Comparison of ENCODE assay signal across 23 cellular contexts in genomic region chr1:6953874-6954502, GRCh38.
DNase-seq lines count a peak whose midpoint lies in the region; ATAC-seq, FAIRE-seq and TF ChIP-seq lines count a peak whose summit lies in the region.
"Had no signal": no experiment of that assay in that cellular context is flagged by ENCODE, and none has a peak within 500 bp of the region (broad histone marks: within the 10 kb centered on the region; RNA-seq: fewer than 3 reads in every experiment).

No MANE protein-coding gene starts in this region.

- WGBS in K562 (ENCODE audit: insufficient coverage, low coverage, missing lambda C conversion rate), result 4% methylated on average over 14 of the region's 14 CpGs
- whole genome bisulfite sequencing in adrenal gland, 4 donors, result 75 to 89% (median 84%) methylated on average over 12 to 14 of the region's 14 CpGs
- 86% methylated on average over 14 of the region's 14 CpGs; no CpG with 5 or more reads in 1 of the 2 donors for WGBS in transverse colon (ENCODE audit: low coverage in 1 of 2), 2 donors

- H3K4me1 ChIP-seq in K562 (replicated peaks in 1 of 2; ENCODE audit: control insufficient read depth in 2 of 2, insufficient read depth in 2 of 2, low read length in 2 of 2) (peaks cover 0 to 3% of the 10 kb centered on the region in 2 experiments; a peak in 3 of 5 replicates), osteoblast (ENCODE audit: insufficient read depth, low read length) (no peaks in the 10 kb centered on the region), adrenal gland (replicated peaks in 1 of 2) (peaks cover 2 to 10% of the 10 kb centered on the region in 2 donors), transverse colon (peaks cover 0 to 6% (median 0%) of the 10 kb centered on the region in 4 donors)

- in situ Hi-C loops in K562 (cut with MboI) (no loop called here), transverse colon (cut with MboI; ENCODE audit: low pct_ligation_motif_present in 1 of 4, low pct_unique_long_range_greater_than_20kb in 1 of 4, low sequenced_read_pairs in 3 of 4) (no loop called here)

- TF ChIP-seq RAD21 in K562 (CRISPR knock-in tag; conservative IDR thresholded peaks at IDR 0.05 in 1 of 2, IDR thresholded peaks at IDR 0.05 in 1 of 2), result peak in 1 of 2 experiments; percentile 25; a peak in 2 of 4 replicates

- TF ChIP-seq CTCF in K562 (IDR thresholded peaks at IDR 0.05 in 2 of 3, conservative IDR thresholded peaks at IDR 0.05 in 1 of 3; ENCODE audit: insufficient read depth in 2 of 3, low read depth in 1 of 3, low read length in 3 of 3), result peak in 2 of 3 experiments; percentile 14 to 25; a peak in 1 of 6 replicates
- no peak for TF ChIP-seq CTCF in osteoblast (IDR thresholded peaks at IDR 0.05; ENCODE audit: extremely low read depth, low read depth, low read length)
- TF ChIP-seq CTCF in adrenal gland (IDR thresholded peaks at IDR 0.05), result no peak
- no peak for TF ChIP-seq CTCF in transverse colon (IDR thresholded peaks at IDR 0.05)

- H3K9me3 ChIP-seq in K562 (replicated peaks; ENCODE audit: control insufficient read depth, insufficient read depth, low read depth, low read length), result no peaks in the 10 kb centered on the region
- H3K9me3 ChIP-seq in osteoblast (ENCODE audit: low read depth, low read length), result no peaks in the 10 kb centered on the region
- H3K9me3 ChIP-seq in adrenal gland (replicated peaks in 1 of 3), result no peaks in the 10 kb centered on the region
- no peaks in the 10 kb centered on the region for H3K9me3 ChIP-seq in transverse colon
- H3K9me3 ChIP-seq: SK-N-SH had no signal

- H3K4me3 ChIP-seq in K562 (no peak overlapping the region), osteoblast (ENCODE audit: insufficient read depth, low read length) (no peak overlapping the region), adrenal gland (no peak overlapping the region), transverse colon (no peak overlapping the region)
- H3K4me3 ChIP-seq: PC-9 had no signal

- H4K20me1 ChIP-seq in K562 (replicated peaks; ENCODE audit: control insufficient read depth, insufficient read depth, low read length) (peaks cover 19% of the 10 kb centered on the region), osteoblast (ENCODE audit: insufficient read depth, low read length) (no peaks in the 10 kb centered on the region)

- intact Hi-C loops in K562 (cut with micrococcal nuclease), result no loop called here
- intact Hi-C loops in adrenal gland (cut with DNase I), result no loop called here
- intact Hi-C loops in transverse colon (cut with DNase I; ENCODE audit: low total_unique reads), result no loop called here

- no peak overlapping the region for H3K27ac ChIP-seq in K562 (ENCODE audit: extremely low read depth, low read depth, low read length)
- H3K27ac ChIP-seq in osteoblast (ENCODE audit: low read depth, low read length), result no peak overlapping the region
- H3K27ac ChIP-seq in adrenal gland, result no peak overlapping the region
- no peak overlapping the region for H3K27ac ChIP-seq in transverse colon
- H3K27ac ChIP-seq: PC-9, RWPE1 had no signal

- H3K36me3 ChIP-seq in K562 (ENCODE audit: control insufficient read depth, insufficient read depth, low read length) (no peaks in the 10 kb centered on the region), osteoblast (ENCODE audit: insufficient read depth, low read length) (no peaks in the 10 kb centered on the region), adrenal gland (replicated peaks in 1 of 2) (no peaks in the 10 kb centered on the region), transverse colon (no peaks in the 10 kb centered on the region)

- TF ChIP-seq POLR2A in K562 (conservative IDR thresholded peaks at IDR 0.05) (no peak), adrenal gland (IDR thresholded peaks at IDR 0.05) (no peak), transverse colon (IDR thresholded peaks at IDR 0.05) (no peak)

- POLR2A ChIA-PET in K562 (lab: Yijun Ruan, JAX), result interaction anchor here (0.7 to 1.8 kb wide), 2 partner anchors 9 to 110 kb away, joined by 3 to 8 read pairs; no protein-coding TSS in a partner anchor

- no peaks in the 10 kb centered on the region for H3K9me1 ChIP-seq in K562 (ENCODE audit: control insufficient read depth, insufficient read depth, low read length)

- DNase-seq in DMS79 (lab: John Stamatoyannopoulos, UW) (peak; percentile 29), NCI-H524 (lab: John Stamatoyannopoulos, UW) (peak; percentile 65 to 83), K562 (ENCODE audit: extremely low read depth in 1 of 4, low spot score in 3 of 4) (no peak), osteoblast (ENCODE audit: insufficient read length, low spot score, missing footprints) (peak; percentile 80), adrenal gland (no peak), epidermal melanocyte (ENCODE audit: insufficient read length, low spot score) (no peak), transverse colon (no peak)
- DNase-seq: DMS53, HFFc6, KBM-7, MM.1S, NCI-H1092 treated with DMSO at 0.1 percent for 48 hours, NCI-H1436 treated with DMSO at 0.1 percent for 48 hours, NCI-H1930, NCI-H345, NCI-H526, PC-9, SHP77 treated with DMSO at 0.1 percent for 48 hours, SK-N-SH had no signal

- FAIRE-seq in K562 (lab: Jason Lieb, UNC), result no peak
- FAIRE-seq: A204.1, GM19239, H54 had no signal

- CTCF ChIA-PET in K562 (lab: Yijun Ruan, JAX; ENCODE audit: low intra/inter-chr PET ratio), result interaction anchor here (0.6 kb wide), 1 partner anchor 1440 kb away, joined by 3 read pairs; no protein-coding TSS in a partner anchor

- H3K27me3 ChIP-seq in K562 (ENCODE audit: control insufficient read depth in 2 of 2, insufficient read depth in 2 of 2, low read length in 2 of 2), result peaks cover 43 to 86% of the 10 kb centered on the region in 2 experiments
- H3K27me3 ChIP-seq in osteoblast (ENCODE audit: insufficient read depth, low read length), result no peaks in the 10 kb centered on the region
- H3K27me3 ChIP-seq in adrenal gland, result no peaks in the 10 kb centered on the region
- H3K27me3 ChIP-seq in transverse colon, result no peaks in the 10 kb centered on the region

- peak; percentile 54 for ATAC-seq in K562

- H3K4me2 ChIP-seq in K562 (ENCODE audit: insufficient read depth, low read length) (no peak overlapping the region), osteoblast (ENCODE audit: insufficient read depth, low read length) (no peak overlapping the region)
- H3K4me2 ChIP-seq: PC-9, SK-N-SH had no signal

- TF ChIP-seq EP300 in K562 (IDR thresholded peaks at IDR 0.05; ENCODE audit: low read length) (no peak), transverse colon (IDR thresholded peaks at IDR 0.05; ENCODE audit: low read depth) (no peak)

- no TSS peak for BruUV-seq in K562 (replicated peaks; lab: Mats Ljungman, UMichigan)

- no peak overlapping the region for H3K9ac ChIP-seq in K562 (ENCODE audit: insufficient read depth in 1 of 2, low read depth in 2 of 2, low read length in 2 of 2)
- H3K9ac ChIP-seq: SK-N-SH had no signal

- H2AFZ ChIP-seq in K562 (ENCODE audit: low read depth, low read length) (no peak overlapping the region), osteoblast (ENCODE audit: low read length) (no peak overlapping the region)
- H2AFZ ChIP-seq: PC-9 had no signal

- H3K79me2 ChIP-seq in K562 (ENCODE audit: control insufficient read depth, insufficient read depth, low read length) (no peaks in the 10 kb centered on the region), osteoblast (ENCODE audit: insufficient read depth, low read length) (no peaks in the 10 kb centered on the region)

TF ChIP-seq in K562, 482 proteins besides CTCF, POLR2A, EP300 and RAD21:
- TF ChIP-seq RAD51 (IDR thresholded peaks at IDR 0.05; ENCODE audit: borderline replicate concordance, low read depth) (no peak), NR2C1 (IDR thresholded peaks at IDR 0.05) (peak; percentile 52; the same call in 1 of the 2 replicates), NR2C1 (tag; IDR thresholded peaks at IDR 0.05) (peak; percentile 55; the same call in 1 of the 2 replicates), CTBP1 (IDR thresholded peaks at IDR 0.05; ENCODE audit: borderline replicate concordance) (peak; percentile 46; the same call in 1 of the 2 replicates), ZFX (CRISPR knock-in tag; IDR thresholded peaks at IDR 0.05) (no peak), ZNF436 (CRISPR knock-in tag; IDR thresholded peaks at IDR 0.05) (no peak), SPI1 (IDR thresholded peaks at IDR 0.05; ENCODE audit: borderline replicate concordance, low read depth, low read length) (peak; percentile 43; the same call in 1 of the 2 replicates)

Comparison
In these comparisons a context has a peak if more than half of its experiments do, and no peak if none do; other contexts are left out.
1. DNase-seq: peak in DMS79 (single experiment), NCI-H524 (2 of 2) and osteoblast (single experiment); none in K562 (0 of 4), adrenal gland (0 of 7), epidermal melanocyte (single experiment) and transverse colon (single experiment).
2. CTCF ChIP-seq: peak in K562 (2 of 3); none in osteoblast (single experiment), adrenal gland (0 of 6) and transverse colon (0 of 5).